ENCODE assay signal across 23 cellular contexts in genomic region chr4:43369036-43369594, GRCh38.
"Had no signal": no experiment of that assay in that cellular context is flagged by ENCODE, and none has a peak within 500 bp of the region (broad histone marks: within the 10 kb centered on the region; RNA-seq: fewer than 3 reads in every experiment).

No MANE protein-coding gene starts in this region.

- DNase-seq: activated CD4-positive, alpha-beta T cell treated with anti-CD3 and anti-CD28 coated beads for 4 hours; activated CD8-positive, alpha-beta memory T cell treated with anti-CD3 and anti-CD28 coated beads, Interleukin-2, amount 50 U/mL, for 4 hours; activated CD8-positive, alpha-beta T cell treated with anti-CD3 and anti-CD28 coated beads for 36 hours; activated naive CD4-positive, alpha-beta T cell treated with anti-CD3 and anti-CD28 coated beads, Interleukin-2, amount 50 U/mL, for 16 hours; activated naive CD8-positive, alpha-beta T cell treated with anti-CD3 and anti-CD28 coated beads, Interleukin-2, amount 10 ng/mL, durations not matched to agents 7 days and 5 days; adrenal gland; aorta; body of pancreas; cerebellar nuclear complex; Karpas-422; MM.1S; NCI-H1105; NCI-H1436; NCI-H1694 treated with DMSO at 0.1 percent for 48 hours; NCI-H2029 treated with DMSO at 0.1 percent for 48 hours; NCI-H446; NCI-H524; PC-3; SHP77 treated with DMSO at 0.1 percent for 48 hours; T-helper 1 cell had no signal

- H3K27me3 Mint-ChIP-seq: activated CD8-positive, alpha-beta T cell treated with anti-CD3 and anti-CD28 coated beads for 36 hours; activated naive CD8-positive, alpha-beta T cell treated with anti-CD3 and anti-CD28 coated beads, Interleukin-2, amount 10 ng/mL, durations not matched to agents 7 days and 5 days had no signal

- H3K4me3 ChIP-seq: adrenal gland, body of pancreas, K562 had no signal

- H3K4me3 Mint-ChIP-seq: activated CD8-positive, alpha-beta T cell treated with anti-CD3 and anti-CD28 coated beads for 36 hours; activated naive CD8-positive, alpha-beta T cell treated with anti-CD3 and anti-CD28 coated beads, Interleukin-2, amount 10 ng/mL, durations not matched to agents 7 days and 5 days had no signal

- ATAC-seq: activated CD4-positive, CD25-positive, alpha-beta regulatory T cell treated with anti-CD3 and anti-CD28 coated beads, Interleukin-2, amount 50 U/mL, for 24 hours; activated CD8-positive, alpha-beta T cell treated with anti-CD3 and anti-CD28 coated beads for 36 hours; body of pancreas; K562; PC-3 had no signal

- H3K4me1 ChIP-seq: adrenal gland, body of pancreas had no signal

- H3K4me1 Mint-ChIP-seq: activated naive CD8-positive, alpha-beta T cell treated with anti-CD3 and anti-CD28 coated beads, Interleukin-2, amount 10 ng/mL, durations not matched to agents 7 days and 5 days had no signal

- H3K27me3 ChIP-seq: adrenal gland, body of pancreas had no signal

- H3K9me3 ChIP-seq: adrenal gland, body of pancreas had no signal

- H3K27ac Mint-ChIP-seq: activated CD8-positive, alpha-beta T cell treated with anti-CD3 and anti-CD28 coated beads for 36 hours; activated naive CD8-positive, alpha-beta T cell treated with anti-CD3 and anti-CD28 coated beads, Interleukin-2, amount 10 ng/mL, durations not matched to agents 7 days and 5 days had no signal

- H3K36me3 ChIP-seq: adrenal gland had no signal

- H3K27ac ChIP-seq: adrenal gland, body of pancreas, VCaP had no signal

- H3K36me3 Mint-ChIP-seq: activated naive CD8-positive, alpha-beta T cell treated with anti-CD3 and anti-CD28 coated beads, Interleukin-2, amount 10 ng/mL, durations not matched to agents 7 days and 5 days had no signal
